23 cellular contexts compared by ENCODE assay signal in genomic region chr2:151570191-151570590, GRCh38.
"Had no signal": no experiment of that assay in that cellular context is flagged by ENCODE, and none has a peak within 500 bp of the region (broad histone marks: within the 10 kb centered on the region; RNA-seq: fewer than 3 reads in every experiment).

No MANE protein-coding gene starts in this region.

- H3K4me3 ChIP-seq: colonic mucosa, esophagus muscularis mucosa, heart right ventricle, lung, pancreas, sigmoid colon, skin epidermis, spleen, testis, tibial artery had no signal

- DNase-seq: colonic mucosa; effector memory CD4-positive, alpha-beta T cell; foreskin keratinocyte; glutamatergic neuron; heart right ventricle; hippocampal formation; left colon; natural killer cell; pancreas; sigmoid colon; spleen; stimulated activated CD4-positive, alpha-beta T cell treated with anti-CD3 and anti-CD28 coated beads, Interleukin-4, amount 100 ng/mL, for 4 hours; stimulated activated naive CD8-positive, alpha-beta T cell treated with anti-CD3 and anti-CD28 coated beads, Interleukin-15, Interleukin-2, amounts not matched to agents 100 U/mL and 50 U/mL, for 24 hours; testis; tibial artery had no signal

- H3K36me3 ChIP-seq: colonic mucosa, esophagus muscularis mucosa, heart right ventricle, neutrophil, pancreas, sigmoid colon, spleen, tibial artery had no signal

- H3K9me3 Mint-ChIP-seq: dendritic cell treated with granulocyte-macrophage colony-stimulating factor and Interleukin-4, amounts not matched to agents 40 ng/mL and 50 ng/mL, for 4 days; memory B cell; natural killer cell; stimulated activated memory B cell treated with anti-CD40 and anti-IgM and Interleukin-4, amounts not matched to agents 10 μg/mL and 1 μg/mL and 100 μg/mL, for 72 hours; type B pancreatic cell had no signal

- H3K4me1 ChIP-seq: colonic mucosa, foreskin keratinocyte, heart right ventricle, pancreas, sigmoid colon, spleen, testis had no signal

- H3K27ac Mint-ChIP-seq: dendritic cell treated with granulocyte-macrophage colony-stimulating factor and Interleukin-4, amounts not matched to agents 40 ng/mL and 50 ng/mL, for 4 days; memory B cell; natural killer cell; stimulated activated memory B cell treated with anti-CD40 and anti-IgM and Interleukin-4, amounts not matched to agents 10 μg/mL and 1 μg/mL and 100 μg/mL, for 72 hours; type B pancreatic cell had no signal

- H3K27ac ChIP-seq: colonic mucosa, esophagus muscularis mucosa, foreskin keratinocyte, heart right ventricle, neutrophil, pancreas, sigmoid colon, skin epidermis, spleen, testis, tibial artery had no signal

- ATAC-seq: foreskin keratinocyte; left colon; natural killer cell; pancreas; stimulated activated memory B cell treated with anti-CD40 and anti-IgM and Interleukin-4, amounts not matched to agents 10 μg/mL and 1 μg/mL and 100 μg/mL, for 72 hours; stimulated activated naive CD8-positive, alpha-beta T cell treated with anti-CD3 and anti-CD28 coated beads, Interleukin-15, Interleukin-2, amounts not matched to agents 100 U/mL and 50 U/mL, for 24 hours had no signal

- H3K4me3 Mint-ChIP-seq: dendritic cell treated with granulocyte-macrophage colony-stimulating factor and Interleukin-4, amounts not matched to agents 40 ng/mL and 50 ng/mL, for 4 days; memory B cell; natural killer cell; stimulated activated memory B cell treated with anti-CD40 and anti-IgM and Interleukin-4, amounts not matched to agents 10 μg/mL and 1 μg/mL and 100 μg/mL, for 72 hours; type B pancreatic cell had no signal

- H3K27me3 Mint-ChIP-seq: dendritic cell treated with granulocyte-macrophage colony-stimulating factor and Interleukin-4, amounts not matched to agents 40 ng/mL and 50 ng/mL, for 4 days; memory B cell; stimulated activated memory B cell treated with anti-CD40 and anti-IgM and Interleukin-4, amounts not matched to agents 10 μg/mL and 1 μg/mL and 100 μg/mL, for 72 hours; type B pancreatic cell had no signal

- H3K4me1 Mint-ChIP-seq: memory B cell; natural killer cell; stimulated activated memory B cell treated with anti-CD40 and anti-IgM and Interleukin-4, amounts not matched to agents 10 μg/mL and 1 μg/mL and 100 μg/mL, for 72 hours had no signal

- H3K9me3 ChIP-seq: colonic mucosa, esophagus muscularis mucosa, heart right ventricle, neutrophil, pancreas, sigmoid colon, spleen, testis, tibial artery had no signal

- H3K36me3 Mint-ChIP-seq: natural killer cell, type B pancreatic cell had no signal

- H3K27me3 ChIP-seq: colonic mucosa, esophagus muscularis mucosa, foreskin keratinocyte, heart right ventricle, neutrophil, pancreas, sigmoid colon, spleen, testis, tibial artery had no signal
